ENCODE assay signal across 11 cellular contexts in the genomic region with DNA sequence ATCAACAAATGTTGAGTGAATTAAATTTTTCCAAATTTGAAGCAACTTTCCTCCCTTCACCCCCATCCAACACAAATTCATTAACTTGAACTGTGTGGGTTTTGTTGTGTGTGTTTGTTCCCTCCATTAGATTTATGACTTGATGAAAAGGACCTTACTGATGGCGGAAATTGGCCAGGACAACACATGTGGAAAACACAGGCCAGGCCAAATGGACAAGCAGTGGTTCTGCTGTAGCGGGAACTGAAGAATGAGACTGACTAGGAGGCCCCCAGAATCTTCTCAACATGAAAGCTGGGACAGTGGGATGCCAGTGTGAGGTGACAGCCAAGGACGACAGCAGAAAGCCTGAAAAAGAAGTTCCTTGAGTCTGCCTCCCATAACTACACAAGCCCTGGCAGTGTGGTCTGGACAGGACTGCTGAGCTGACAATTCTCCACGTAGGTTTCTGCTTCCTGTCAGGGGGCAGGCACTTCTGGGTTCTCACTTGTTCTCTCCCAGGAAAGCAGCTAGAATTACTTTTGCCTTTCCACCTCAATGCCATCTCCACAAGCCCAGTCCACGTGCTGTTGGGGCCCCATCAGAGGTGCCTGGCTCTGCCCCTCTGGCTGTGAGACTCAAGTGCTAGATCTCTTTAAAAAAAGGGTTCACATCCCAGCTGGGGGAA.
DNase-seq lines count a peak whose midpoint lies in the region; ATAC-seq and TF ChIP-seq lines count a peak whose summit lies in the region.
"Had no signal": no experiment of that assay in that cellular context is flagged by ENCODE, and none has a peak within 500 bp of the region (broad histone marks: within the 10 kb centered on the region; RNA-seq: fewer than 3 reads in every experiment).

No MANE protein-coding gene starts in this region.

- no peak for TF ChIP-seq EP300 in gastroesophageal sphincter (IDR thresholded peaks at IDR 0.05)

- CTCF ChIA-PET in activated CD4-positive, alpha-beta T cell treated with anti-CD3 and anti-CD28 coated beads for 36 hours (lab: Charles Lee) = interaction anchor here (0.5 to 6.1 kb wide), 13 partner anchors 11 to 338 kb away, joined by 3 to 64 read pairs (median 5); no protein-coding TSS in a partner anchor

- TF ChIP-seq CTCF in gastroesophageal sphincter (IDR thresholded peaks at IDR 0.05) = no peak

- peaks cover 99% of the 10 kb centered on the region for H3K4me1 Mint-ChIP-seq in activated CD4-positive, alpha-beta T cell treated with anti-CD3 and anti-CD28 coated beads for 36 hours
- peaks cover 93% of the 10 kb centered on the region for H3K4me1 Mint-ChIP-seq in T-helper 1 cell treated with Interleukin-12 subunit alpha and Interleukin-12 subunit beta and Interleukin-4 antibody, amounts not matched to agents 30 μg/mL and 1 μg/mL, for 36 hours (ENCODE audit: low read depth)
- H3K4me1 Mint-ChIP-seq in stimulated activated naive B cell treated with anti-CD40 and anti-IgM and Interleukin-4, amounts not matched to agents 10 μg/mL and 1 μg/mL and 100 μg/mL, for 72 hours = peaks cover 63 to 75% of the 10 kb centered on the region in 2 donors

- no peak for TF ChIP-seq POLR2A in gastroesophageal sphincter (IDR thresholded peaks at IDR 0.05)

- 49% methylated on average over 3 of the region's 5 CpGs; no CpG with 5 or more reads in 1 of the 2 donors for WGBS in gastroesophageal sphincter (ENCODE audit: low coverage in 1 of 2), 2 donors

- POLR2A ChIA-PET in activated CD4-positive, alpha-beta T cell treated with anti-CD3 and anti-CD28 coated beads for 36 hours (lab: Charles Lee) = interaction anchor here (0.6 to 1.2 kb wide), 6 partner anchors 9 to 267 kb away, joined by 3 to 4 read pairs (median 3); no protein-coding TSS in a partner anchor

- peaks cover 0 to 23% of the 10 kb centered on the region in 2 donors for H3K36me3 ChIP-seq in gastroesophageal sphincter

- H3K9me3 ChIP-seq in gastroesophageal sphincter = no peaks in the 10 kb centered on the region

- in situ Hi-C loops in KBM-7 (cut with MboI; ENCODE audit: low pct_unique_long_range_greater_than_20kb, low sequenced_read_pairs) = no loop called here

- DNase-seq in activated CD4-positive, alpha-beta T cell treated with anti-CD3 and anti-CD28 coated beads for 36 hours = peak; percentile 62
- DNase-seq in activated CD4-positive, alpha-beta T cell treated with anti-CD3 and anti-CD28 coated beads, Interleukin-2, amount 50 U/mL, for 48 hours = no peak
- no peak for DNase-seq in stimulated activated naive B cell treated with anti-CD40 and anti-IgM and Interleukin-4, amounts not matched to agents 10 μg/mL and 1 μg/mL and 100 μg/mL, for 72 hours
- DNase-seq in KBM-7 (no peak), NCI-H2227 (lab: John Stamatoyannopoulos, UW; ENCODE audit: unreplicated experiment) (no peak), ecto neural progenitor cell (ENCODE audit: low spot score) (no peak)
- DNase-seq: activated CD4-positive, alpha-beta T cell treated with anti-CD3 and anti-CD28 coated beads, Interleukin-2, amount 50 U/mL, for 4 hours; islet precursor cell had no signal

- peaks cover 92% of the 10 kb centered on the region for H3K36me3 Mint-ChIP-seq in activated CD4-positive, alpha-beta T cell treated with anti-CD3 and anti-CD28 coated beads for 36 hours (ENCODE audit: low read depth)
- H3K36me3 Mint-ChIP-seq in T-helper 1 cell treated with Interleukin-12 subunit alpha and Interleukin-12 subunit beta and Interleukin-4 antibody, amounts not matched to agents 30 μg/mL and 1 μg/mL, for 36 hours (ENCODE audit: low read depth) = peaks cover 87% of the 10 kb centered on the region
- H3K36me3 Mint-ChIP-seq in stimulated activated naive B cell treated with anti-CD40 and anti-IgM and Interleukin-4, amounts not matched to agents 10 μg/mL and 1 μg/mL and 100 μg/mL, for 72 hours = peaks cover 46 to 59% of the 10 kb centered on the region in 2 donors

- no peaks in the 10 kb centered on the region for H3K27me3 Mint-ChIP-seq in activated CD4-positive, alpha-beta T cell treated with anti-CD3 and anti-CD28 coated beads for 36 hours
- H3K27me3 Mint-ChIP-seq in T-helper 1 cell treated with Interleukin-12 subunit alpha and Interleukin-12 subunit beta and Interleukin-4 antibody, amounts not matched to agents 30 μg/mL and 1 μg/mL, for 36 hours (ENCODE audit: low read depth) = no peaks in the 10 kb centered on the region
- no peaks in the 10 kb centered on the region for H3K27me3 Mint-ChIP-seq in stimulated activated naive B cell treated with anti-CD40 and anti-IgM and Interleukin-4, amounts not matched to agents 10 μg/mL and 1 μg/mL and 100 μg/mL, for 72 hours

- peak overlapping the region; percentile 89 for H3K27ac Mint-ChIP-seq in activated CD4-positive, alpha-beta T cell treated with anti-CD3 and anti-CD28 coated beads for 36 hours
- peak overlapping the region; percentile 90 for H3K27ac Mint-ChIP-seq in T-helper 1 cell treated with Interleukin-12 subunit alpha and Interleukin-12 subunit beta and Interleukin-4 antibody, amounts not matched to agents 30 μg/mL and 1 μg/mL, for 36 hours
- H3K27ac Mint-ChIP-seq in stimulated activated naive B cell treated with anti-CD40 and anti-IgM and Interleukin-4, amounts not matched to agents 10 μg/mL and 1 μg/mL and 100 μg/mL, for 72 hours = peak overlapping the region; percentile 76

- no peaks in the 10 kb centered on the region for H3K27me3 ChIP-seq in gastroesophageal sphincter

- no peak overlapping the region for H3K4me3 ChIP-seq in gastroesophageal sphincter

- intact Hi-C loops in activated CD4-positive, alpha-beta T cell treated with anti-CD3 and anti-CD28 coated beads for 36 hours (cut with DNase I, micrococcal nuclease) = loop anchor here in 1 of 2 experiments (5.0 kb wide), 1 partner anchor 261 kb away; no protein-coding TSS in a partner anchor

- peak overlapping the region in 3 of 4 donors; percentile 58 to 70 (median 63) for H3K27ac ChIP-seq in gastroesophageal sphincter
- H3K27ac ChIP-seq: HL-60 had no signal

- H3K9me3 Mint-ChIP-seq in activated CD4-positive, alpha-beta T cell treated with anti-CD3 and anti-CD28 coated beads for 36 hours (ENCODE audit: low read depth) = no peaks in the 10 kb centered on the region
- no peaks in the 10 kb centered on the region for H3K9me3 Mint-ChIP-seq in T-helper 1 cell treated with Interleukin-12 subunit alpha and Interleukin-12 subunit beta and Interleukin-4 antibody, amounts not matched to agents 30 μg/mL and 1 μg/mL, for 36 hours
- H3K9me3 Mint-ChIP-seq in stimulated activated naive B cell treated with anti-CD40 and anti-IgM and Interleukin-4, amounts not matched to agents 10 μg/mL and 1 μg/mL and 100 μg/mL, for 72 hours = peaks cover 0 to 4% of the 10 kb centered on the region in 2 donors

- H3K4me3 Mint-ChIP-seq in activated CD4-positive, alpha-beta T cell treated with anti-CD3 and anti-CD28 coated beads for 36 hours = peak overlapping the region; percentile 63
- H3K4me3 Mint-ChIP-seq in T-helper 1 cell treated with Interleukin-12 subunit alpha and Interleukin-12 subunit beta and Interleukin-4 antibody, amounts not matched to agents 30 μg/mL and 1 μg/mL, for 36 hours = peak overlapping the region; percentile 72
- no peak overlapping the region for H3K4me3 Mint-ChIP-seq in stimulated activated naive B cell treated with anti-CD40 and anti-IgM and Interleukin-4, amounts not matched to agents 10 μg/mL and 1 μg/mL and 100 μg/mL, for 72 hours

- no peak for ATAC-seq in activated CD4-positive, alpha-beta T cell treated with anti-CD3 and anti-CD28 coated beads for 36 hours
- ATAC-seq in gastroesophageal sphincter = no peak
- no peak for ATAC-seq in stimulated activated naive B cell treated with anti-CD40 and anti-IgM and Interleukin-4, amounts not matched to agents 10 μg/mL and 1 μg/mL and 100 μg/mL, for 72 hours (replicated peaks)

- peaks cover 10 to 89% (median 41%) of the 10 kb centered on the region in 3 donors for H3K4me1 ChIP-seq in gastroesophageal sphincter

Comparison
In these comparisons a context has a peak if more than half of its experiments do, and no peak if none do; other contexts are left out.
1. H3K4me3 Mint-ChIP-seq: peak in activated CD4-positive, alpha-beta T cell treated with anti-CD3 and anti-CD28 coated beads for 36 hours (single experiment) and T-helper 1 cell treated with Interleukin-12 subunit alpha and Interleukin-12 subunit beta and Interleukin-4 antibody, amounts not matched to agents 30 μg/mL and 1 μg/mL, for 36 hours (single experiment); none in stimulated activated naive B cell treated with anti-CD40 and anti-IgM and Interleukin-4, amounts not matched to agents 10 μg/mL and 1 μg/mL and 100 μg/mL, for 72 hours (0 of 2).
2. Peak in every context shown above with its lines, with median percentiles within 50 percentile points of each other: H3K27ac Mint-ChIP-seq.